ENCODE assay signal across 26 cellular contexts in genomic region chr20:13741879-13742278, GRCh38.
"Had no signal": no experiment of that assay in that cellular context is flagged by ENCODE, and none has a peak within 500 bp of the region (broad histone marks: within the 10 kb centered on the region; RNA-seq: fewer than 3 reads in every experiment).

No MANE protein-coding gene starts in this region.

- H3K27me3 Mint-ChIP-seq: activated naive CD4-positive, alpha-beta T cell treated with anti-CD3 and anti-CD28 coated beads, Interleukin-2, amount 50 U/mL, for 24 hours; brain had no signal

- DNase-seq: activated CD4-positive, alpha-beta T cell treated with anti-CD3 and anti-CD28 coated beads for 48 hours; activated CD4-positive, alpha-beta T cell treated with anti-CD3 and anti-CD28 coated beads, Interleukin-2, amount 50 U/mL, for 4 hours; activated CD4-positive, CD25-positive, alpha-beta regulatory T cell treated with anti-CD3 and anti-CD28 coated beads, Interleukin-2, amount 50 U/mL, for 72 hours; activated CD8-positive, alpha-beta memory T cell treated with anti-CD3 and anti-CD28 coated beads for 24 hours; activated effector memory CD4-positive, alpha-beta T cell treated with Interleukin-2 at 50 U/mL for 16 hours; activated naive CD4-positive, alpha-beta T cell; activated T-cell treated with anti-CD3 and anti-CD28 coated beads, Interleukin-2, amount 50 U/mL, for 4 hours; amygdala; KBM-7; NCI-H1092; NCI-H1417; NCI-H1930; NCI-H2107; NCI-H2171 treated with DMSO at 0.1 percent for 48 hours; NCI-H226; NCI-H510A; NCI-H526 treated with DMSO at 0.1 percent for 48 hours; NCI-H82; Right ventricle myocardium superior; SJCRH30; SK-N-SH; WERI-Rb-1 had no signal

- FAIRE-seq: astrocyte had no signal

- ATAC-seq: activated T-cell treated with anti-CD3 and anti-CD28 coated beads, Interleukin-2, amount 50 U/mL, for 4 hours; Panc1 had no signal

- H3K27ac Mint-ChIP-seq: activated naive CD4-positive, alpha-beta T cell treated with anti-CD3 and anti-CD28 coated beads, Interleukin-2, amount 50 U/mL, for 24 hours; brain had no signal

- H3K4me3 Mint-ChIP-seq: activated naive CD4-positive, alpha-beta T cell treated with anti-CD3 and anti-CD28 coated beads, Interleukin-2, amount 50 U/mL, for 24 hours; activated T-cell treated with anti-CD3 and anti-CD28 coated beads, Interleukin-2, amount 50 U/mL, for 4 hours; brain had no signal
